ENCODE assay signal across 9 cellular contexts in genomic region chr22:46764140-46764680, GRCh38. TPM values are rescaled to one million over a fixed set of nuclear protein-coding genes. Genes with fewer than 3 reads are reported as not detected.
DNase-seq lines count a peak whose midpoint lies in the region; ATAC-seq and TF ChIP-seq lines count a peak whose summit lies in the region.
"Had no signal": no experiment of that assay in that cellular context is flagged by ENCODE, and none has a peak within 500 bp of the region (broad histone marks: within the 10 kb centered on the region; RNA-seq: fewer than 3 reads in every experiment).

No MANE protein-coding gene starts in this region.

- H3K4me3 Mint-ChIP-seq in central memory CD8-positive, alpha-beta T cell, result peak overlapping the region; percentile 96
- H3K4me3 Mint-ChIP-seq in progenitor cell of endocrine pancreas (ENCODE audit: low read depth), result peak overlapping the region; percentile 99

- H3K27me3 Mint-ChIP-seq in central memory CD8-positive, alpha-beta T cell, result no peaks in the 10 kb centered on the region
- H3K27me3 Mint-ChIP-seq in progenitor cell of endocrine pancreas, result no peaks in the 10 kb centered on the region

- DNase-seq in EH (ENCODE audit: low read depth), result peak; percentile 18
- peak; percentile 43 for DNase-seq in MV-4-11 (lab: John Stamatoyannopoulos, UW)
- DNase-seq in central memory CD8-positive, alpha-beta T cell (ENCODE audit: low spot score in 2 of 2), result no peak
- no peak for DNase-seq in progenitor cell of endocrine pancreas (ENCODE audit: low spot score, unreplicated experiment)
- no peak for DNase-seq in NCI-H1092 (lab: John Stamatoyannopoulos, UW)
- DNase-seq in C1 segment of cervical spinal cord (lab: John Stamatoyannopoulos, UW), result no peak
- DNase-seq in NCI-H748 treated with DMSO at 0.1 percent for 48 hours (lab: John Stamatoyannopoulos, UW), result no peak
- DNase-seq: colonic mucosa, NCI-H1417 treated with DMSO at 0.1 percent for 48 hours had no signal

- H3K9me3 Mint-ChIP-seq in central memory CD8-positive, alpha-beta T cell, result no peaks in the 10 kb centered on the region
- no peaks in the 10 kb centered on the region for H3K9me3 Mint-ChIP-seq in progenitor cell of endocrine pancreas (ENCODE audit: low read depth)

- H3K27ac Mint-ChIP-seq in central memory CD8-positive, alpha-beta T cell (ENCODE audit: low read depth), result peak overlapping the region; percentile 99
- no peak overlapping the region for H3K27ac Mint-ChIP-seq in progenitor cell of endocrine pancreas

- peaks cover 26% of the 10 kb centered on the region for H3K36me3 Mint-ChIP-seq in central memory CD8-positive, alpha-beta T cell (ENCODE audit: insufficient read depth)
- no peaks in the 10 kb centered on the region for H3K36me3 Mint-ChIP-seq in progenitor cell of endocrine pancreas (ENCODE audit: insufficient read depth)

- ATAC-seq in central memory CD8-positive, alpha-beta T cell (replicated peaks; ENCODE audit: extremely low read depth, poor library complexity, severe bottlenecking), result no peak

- TF ChIP-seq CTCF in progenitor cell of endocrine pancreas (IDR thresholded peaks at IDR 0.05; ENCODE audit: unreplicated experiment), result no peak

- peaks cover 72% of the 10 kb centered on the region for H3K4me1 Mint-ChIP-seq in central memory CD8-positive, alpha-beta T cell
- H3K4me1 Mint-ChIP-seq in progenitor cell of endocrine pancreas (ENCODE audit: low read depth), result peaks cover 25% of the 10 kb centered on the region

RNA-seq across cellular contexts. Expression of gene TBC1D22A, which starts 1.8 kb away (rescaled TPM):
- total RNA-seq in progenitor cell of endocrine pancreas, result 23.2 and 24.2 TPM in 2 replicates

RNA-seq across cellular contexts. Expression of gene CERK, which starts 26.2 kb away (rescaled TPM):
- 59.2 and 62.0 TPM in 2 replicates for total RNA-seq in progenitor cell of endocrine pancreas

Comparison
In these comparisons a context has a peak if more than half of its experiments do, and no peak if none do; other contexts are left out.
1. DNase-seq: peak in EH (single experiment) and MV-4-11 (single experiment); none in central memory CD8-positive, alpha-beta T cell (0 of 2), progenitor cell of endocrine pancreas (single experiment), NCI-H1092 (single experiment), C1 segment of cervical spinal cord (0 of 14) and NCI-H748 treated with DMSO at 0.1 percent for 48 hours (single experiment).